In genomic region chr6:124995645-124996325, GRCh38 we compare ENCODE assay signal across 2 cellular contexts.
TF ChIP-seq lines count a peak whose summit lies in the region.

No MANE protein-coding gene starts in this region.

TF ChIP-seq in A549, 52 proteins besides CTCF, POLR2A, EP300 and RAD21:
- TF ChIP-seq HDAC2 (IDR thresholded peaks at IDR 0.05) (no peak), CBX2 (IDR thresholded peaks at IDR 0.05; ENCODE audit: borderline replicate concordance, low read depth) (no peak), KDM1A (IDR thresholded peaks at IDR 0.05; ENCODE audit: low read depth) (no peak), CHD4 (IDR thresholded peaks at IDR 0.05; ENCODE audit: borderline replicate concordance) (no peak), ZNF302 (CRISPR knock-in tag; IDR thresholded peaks at IDR 0.05) (no peak), USF2 (IDR thresholded peaks at IDR 0.05) (no peak), HES2 (IDR thresholded peaks at IDR 0.05) (no peak), ZFP36 (IDR thresholded peaks at IDR 0.05; ENCODE audit: borderline replicate concordance, partially characterized antibody) (no peak), JUN (IDR thresholded peaks at IDR 0.05) (no peak), JUNB (IDR thresholded peaks at IDR 0.05) (no peak), NPAS2 (CRISPR knock-in tag; IDR thresholded peaks at IDR 0.05; ENCODE audit: borderline replicate concordance) (no peak), ELK1 (IDR thresholded peaks at IDR 0.05; ENCODE audit: low read depth, low read length) (no peak), NFE2L2 (conservative IDR thresholded peaks at IDR 0.05; ENCODE audit: low read length) (no peak), TP53 (CRISPR knock-in tag; IDR thresholded peaks at IDR 0.05) (no peak)

TF ChIP-seq in endothelial cell of umbilical vein, 7 proteins besides CTCF, POLR2A, EP300 and RAD21:
- no peak for TF ChIP-seq GATA2 (IDR thresholded peaks at IDR 0.05; ENCODE audit: insufficient read depth, insufficient read length, low read depth, low read length)
- TF ChIP-seq MAX (IDR thresholded peaks at IDR 0.05; ENCODE audit: insufficient read depth, insufficient read length) = no peak
- TF ChIP-seq JUN (IDR thresholded peaks at IDR 0.05; ENCODE audit: borderline replicate concordance, insufficient read depth, insufficient read length, low read depth) = no peak
- TF ChIP-seq MYC (IDR thresholded peaks at IDR 0.05; ENCODE audit: low read depth, low read length) = no peak
- TF ChIP-seq FOS (IDR thresholded peaks at IDR 0.05; ENCODE audit: borderline replicate concordance, insufficient read depth, low read length) = no peak
- no peak for TF ChIP-seq EZH2 (IDR thresholded peaks at IDR 0.05; ENCODE audit: borderline replicate concordance, low read depth, low read length, severe bottlenecking)
- TF ChIP-seq POLR2AphosphoS5 (IDR thresholded peaks at IDR 0.05; ENCODE audit: insufficient read depth, low read depth, low read length) = no peak
